7 cellular contexts compared by ENCODE assay signal in the genomic region with DNA sequence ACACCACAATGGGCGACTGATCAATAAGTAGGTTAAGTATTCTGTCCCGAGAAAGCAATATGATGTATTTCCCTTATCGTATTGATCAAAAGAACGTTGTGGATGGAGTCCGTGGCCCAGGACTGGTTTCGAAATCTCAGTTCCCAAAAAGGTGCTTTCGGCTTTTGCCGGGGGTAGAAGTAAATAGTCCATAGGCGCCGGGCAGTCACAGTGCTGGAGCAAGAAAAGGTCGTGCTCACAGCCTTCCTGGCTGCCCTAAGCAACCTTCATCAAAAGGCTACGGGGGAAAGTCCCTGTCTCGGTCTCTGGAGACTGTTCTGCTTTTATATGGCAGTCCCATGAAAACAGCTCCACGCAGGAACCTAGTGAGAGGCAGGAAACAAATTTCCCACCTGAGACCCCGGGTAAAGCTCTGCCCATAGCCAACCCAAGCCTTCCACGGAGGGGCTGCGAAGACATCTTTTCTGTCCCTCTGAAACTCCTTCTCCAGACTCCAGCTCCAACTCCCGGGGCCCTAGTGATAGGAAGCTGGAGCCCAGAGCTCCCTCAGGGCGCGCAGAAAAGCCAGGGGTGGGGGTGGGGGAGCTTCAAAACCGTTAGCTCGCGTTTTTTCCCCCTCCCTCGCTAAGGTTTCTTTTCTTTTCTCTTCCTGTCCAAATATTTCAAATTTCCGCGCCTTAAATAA. TPM values are rescaled to one million over a fixed set of nuclear protein-coding genes. Genes with fewer than 3 reads are reported as not detected.
DNase-seq lines count a peak whose midpoint lies in the region; ATAC-seq, FAIRE-seq and TF ChIP-seq lines count a peak whose summit lies in the region.

No MANE protein-coding gene starts in this region.

- H3K4me3 Mint-ChIP-seq in stimulated activated naive CD8-positive, alpha-beta T cell treated with anti-CD3 and anti-CD28 coated beads, Interleukin-15, amount 100 ng/mL, for 72 hours, result peak overlapping the region; percentile 83 to 88

- H3K9ac ChIP-seq in HUES6 (ENCODE audit: low read length) (no peak overlapping the region), kidney (ENCODE audit: low read length in 2 of 2) (peak overlapping the region; percentile 71)

- H3K27ac Mint-ChIP-seq in stimulated activated naive CD8-positive, alpha-beta T cell treated with anti-CD3 and anti-CD28 coated beads, Interleukin-15, amount 100 ng/mL, for 72 hours, result peak overlapping the region; percentile 81 to 92

- H3K4me1 Mint-ChIP-seq in stimulated activated naive CD8-positive, alpha-beta T cell treated with anti-CD3 and anti-CD28 coated beads, Interleukin-15, amount 100 ng/mL, for 72 hours, result peaks cover 23% of the 10 kb centered on the region

- ATAC-seq in GM21526 (IDR thresholded peaks at IDR 0.05; ENCODE audit: low FRiP score, unreplicated experiment), result peak; percentile 51
- peak; percentile 66 for ATAC-seq in stimulated activated naive CD8-positive, alpha-beta T cell treated with anti-CD3 and anti-CD28 coated beads, Interleukin-15, amount 100 ng/mL, for 72 hours

- FAIRE-seq in bronchial epithelial cell (lab: Jason Lieb, UNC) (no peak), kidney (lab: Jason Lieb, UNC) (no peak)

- H3K27ac ChIP-seq in HUES6 (ENCODE audit: low read depth, low read length) (no peak overlapping the region), kidney (ENCODE audit: low read depth in 2 of 2, low read length in 2 of 2) (peak overlapping the region; percentile 87 to 92)

- DNase-seq in GF-D8 (lab: John Stamatoyannopoulos, UW), result peak; percentile 51
- DNase-seq in SHP77 (lab: John Stamatoyannopoulos, UW), result peak; percentile 67 to 84
- no peak for DNase-seq in bronchial epithelial cell (ENCODE audit: low read depth)
- DNase-seq in kidney, result no peak
- peak in 1 of 2 donors; percentile 28 for DNase-seq in stimulated activated naive CD8-positive, alpha-beta T cell treated with anti-CD3 and anti-CD28 coated beads, Interleukin-15, amount 100 ng/mL, for 72 hours

- H3K4me3 ChIP-seq in HUES6 (ENCODE audit: low read depth, low read length) (peak overlapping the region; percentile 90), bronchial epithelial cell (ENCODE audit: low read depth, low read length) (peak overlapping the region; percentile 59), kidney (ENCODE audit: low read length in 2 of 2) (peak overlapping the region; percentile 77 to 81)

- no peaks in the 10 kb centered on the region for H3K36me3 ChIP-seq in HUES6 (ENCODE audit: control insufficient read depth, insufficient read depth, low read length)
- H3K36me3 ChIP-seq in bronchial epithelial cell (ENCODE audit: control insufficient read depth, insufficient read depth, low read length), result no peaks in the 10 kb centered on the region
- H3K36me3 ChIP-seq in kidney (ENCODE audit: control insufficient read depth in 1 of 2, insufficient read depth in 2 of 2, low read length in 2 of 2), result no peaks in the 10 kb centered on the region

- H3K27me3 ChIP-seq in HUES6 (ENCODE audit: control insufficient read depth, insufficient read depth, low read length) (peaks cover 99% of the 10 kb centered on the region), bronchial epithelial cell (ENCODE audit: control insufficient read depth, insufficient read depth, low read length) (no peaks in the 10 kb centered on the region)

- H3K4me1 ChIP-seq in HUES6 (ENCODE audit: control insufficient read depth, insufficient read depth, low read length) (peaks cover 22% of the 10 kb centered on the region), kidney (ENCODE audit: control insufficient read depth in 1 of 2, insufficient read depth in 1 of 2, low read depth in 1 of 2, low read length in 2 of 2) (peaks cover 3 to 7% of the 10 kb centered on the region in 2 donors)

- H3K9me3 Mint-ChIP-seq in stimulated activated naive CD8-positive, alpha-beta T cell treated with anti-CD3 and anti-CD28 coated beads, Interleukin-15, amount 100 ng/mL, for 72 hours, result no peaks in the 10 kb centered on the region

- no peak for TF ChIP-seq CTCF in bronchial epithelial cell (IDR thresholded peaks at IDR 0.05; ENCODE audit: insufficient read depth, low read length, severe bottlenecking)
- TF ChIP-seq CTCF in kidney (IDR thresholded peaks at IDR 0.05; ENCODE audit: borderline replicate concordance, extremely low read depth, insufficient read depth), result no peak

- peaks cover 40% of the 10 kb centered on the region for H3K27me3 Mint-ChIP-seq in stimulated activated naive CD8-positive, alpha-beta T cell treated with anti-CD3 and anti-CD28 coated beads, Interleukin-15, amount 100 ng/mL, for 72 hours

- H3K9me3 ChIP-seq in HUES6 (ENCODE audit: control insufficient read depth, insufficient read depth, low read depth, low read length) (no peaks in the 10 kb centered on the region), kidney (ENCODE audit: control insufficient read depth in 1 of 2, low read length in 2 of 2) (no peaks in the 10 kb centered on the region)

- intact Hi-C loops in kidney (cut with DNase I), result no loop called here

RNA-seq across cellular contexts. Expression of a gene that starts 7.0 kb away (rescaled TPM):
- total RNA-seq in bronchial epithelial cell, result 0.79 and 1.0 TPM in 2 replicates
- 12.5 TPM for total RNA-seq in kidney
- 16.6 TPM for polyA plus RNA-seq in kidney (ENCODE audit: insufficient read depth, low read depth, low replicate concordance)

RNA-seq across cellular contexts. Expression of a gene that starts 17.0 kb away (rescaled TPM):
- total RNA-seq in bronchial epithelial cell, result 44.5 and 52.7 TPM in 2 replicates
- 72.8 TPM for total RNA-seq in kidney
- polyA plus RNA-seq in kidney (ENCODE audit: insufficient read depth, low read depth, low replicate concordance), result 50.1 TPM

Comparison
In these comparisons a context has a peak if more than half of its experiments do, and no peak if none do; other contexts are left out.
1. DNase-seq: peak in GF-D8 (single experiment) and SHP77 (2 of 2); none in bronchial epithelial cell (single experiment) and kidney (single experiment).
2. Peak in every context shown above with its lines, with median percentiles within 50 percentile points of each other: H3K4me3 ChIP-seq.